In genomic region chr12:55659486-55660385, GRCh38 we compare ENCODE assay signal across 9 cellular contexts. TPM values are rescaled to one million over a fixed set of nuclear protein-coding genes. Genes with fewer than 3 reads are reported as not detected.
A peak's percentile ranks its signal among the peaks of the same experiment; 100 is the strongest.
DNase-seq lines count a peak whose midpoint lies in the region; ATAC-seq, FAIRE-seq and TF ChIP-seq lines count a peak whose summit lies in the region.
"Had no signal": no experiment of that assay in that cellular context is flagged by ENCODE, and none has a peak within 500 bp of the region (broad histone marks: within the 10 kb centered on the region; RNA-seq: fewer than 3 reads in every experiment).

No MANE protein-coding gene starts in this region.

- peaks cover 17% of the 10 kb centered on the region for H3K27me3 ChIP-seq in endodermal cell (ENCODE audit: control insufficient read depth, insufficient read depth, low read length, poor library complexity, severe bottlenecking)
- H3K27me3 ChIP-seq in pancreas, result no peaks in the 10 kb centered on the region

- H3K9ac ChIP-seq in endodermal cell (ENCODE audit: extremely low read depth, low read length, poor library complexity, severe bottlenecking), result no peak overlapping the region

- H3K9me3 ChIP-seq in endodermal cell (ENCODE audit: control insufficient read depth, low read length) (no peaks in the 10 kb centered on the region), pancreas (no peaks in the 10 kb centered on the region)

- H3K4me3 Mint-ChIP-seq in endodermal cell, result no peak overlapping the region
- H3K4me3 Mint-ChIP-seq: T-helper 1 cell treated with Interleukin-12 subunit alpha and Interleukin-12 subunit beta and Interleukin-4 antibody, amounts not matched to agents 30 μg/mL and 1 μg/mL, for 36 hours had no signal

- peak; percentile 59 for TF ChIP-seq CTCF in GM10266 (IDR thresholded peaks at IDR 0.05; ENCODE audit: control insufficient read depth, insufficient read depth, low read depth, missing control alignments)
- peak; percentile 76 for TF ChIP-seq CTCF in endodermal cell (conservative IDR thresholded peaks at IDR 0.05)
- no peak for TF ChIP-seq CTCF in pancreas (IDR thresholded peaks at IDR 0.05)

- peaks cover 12% of the 10 kb centered on the region for H3K4me1 ChIP-seq in endodermal cell (ENCODE audit: control insufficient read depth, insufficient read depth, low read length)
- no peaks in the 10 kb centered on the region for H3K4me1 ChIP-seq in pancreas

- no peak overlapping the region for H3K27ac ChIP-seq in endodermal cell (ENCODE audit: low read depth, low read length)
- H3K27ac ChIP-seq in pancreas, result no peak overlapping the region

- DNase-seq in GM10266 (ENCODE audit: extremely low spot score) (no peak), NAMALWA (ENCODE audit: low spot score) (peak; percentile 50), endodermal cell (peak; percentile 71), pancreas (no peak), dedifferentiated amniotic fluid mesenchymal stem cell (ENCODE audit: extremely low spot score) (no peak), NCI-H187 (lab: John Stamatoyannopoulos, UW) (no peak)
- no peak for DNase-seq in activated effector memory CD4-positive, alpha-beta T cell treated with anti-CD3 and anti-CD28 coated beads, Interleukin-2, amount 50 U/mL, for 16 hours

- peaks cover 31% of the 10 kb centered on the region for H3K27me3 Mint-ChIP-seq in endodermal cell (ENCODE audit: insufficient read depth)

- intact Hi-C loops in pancreas (cut with DNase I), result no loop called here

- 91 to 92% methylated on average over 5 to 9 of the region's 9 CpGs for WGBS in endodermal cell (ENCODE audit: insufficient coverage in 1 of 2, insufficient read length in 1 of 2), 2 experiments
- WGBS in pancreas, 2 donors, result 47 to 54% methylated on average over 9 of the region's 9 CpGs

- H3K4me3 ChIP-seq in endodermal cell (ENCODE audit: low read length), result no peak overlapping the region
- no peak overlapping the region for H3K4me3 ChIP-seq in pancreas

- peaks cover 7% of the 10 kb centered on the region for H3K4me1 Mint-ChIP-seq in endodermal cell

- peaks cover 9% of the 10 kb centered on the region for H3K9me3 Mint-ChIP-seq in endodermal cell
- H3K9me3 Mint-ChIP-seq: T-helper 1 cell treated with Interleukin-12 subunit alpha and Interleukin-12 subunit beta and Interleukin-4 antibody, amounts not matched to agents 30 μg/mL and 1 μg/mL, for 36 hours had no signal

- H3K27ac Mint-ChIP-seq in endodermal cell, result no peak overlapping the region
- H3K27ac Mint-ChIP-seq: T-helper 1 cell treated with Interleukin-12 subunit alpha and Interleukin-12 subunit beta and Interleukin-4 antibody, amounts not matched to agents 30 μg/mL and 1 μg/mL, for 36 hours had no signal

- ATAC-seq in pancreas (peak in 3 of 4 donors; percentile 54 to 68 (median 61)), GM21447 (IDR thresholded peaks at IDR 0.05; ENCODE audit: unreplicated experiment) (no peak)

- FAIRE-seq in pancreas (lab: Jason Lieb, UNC), result no peak

- H3K36me3 Mint-ChIP-seq in endodermal cell (ENCODE audit: low read depth), result no peaks in the 10 kb centered on the region

- H3K36me3 ChIP-seq in endodermal cell (ENCODE audit: control insufficient read depth, insufficient read depth, low read length) (no peaks in the 10 kb centered on the region), pancreas (no peaks in the 10 kb centered on the region)

RNA-seq across cellular contexts. Expression of gene OR10P1, which starts 23.0 kb away (rescaled TPM):
- total RNA-seq in endodermal cell (not detected), pancreas (not detected)
- not detected for polyA plus RNA-seq in endodermal cell (2013, experiment 1 of 2)
- not detected for polyA plus RNA-seq in endodermal cell (2013, experiment 2 of 2)
- polyA plus RNA-seq in pancreas, result not detected

RNA-seq across cellular contexts. Expression of gene ITGA7, which starts 48.0 kb away (rescaled TPM):
- total RNA-seq in endodermal cell (100 to 1,000 TPM; 106 to 122 TPM), pancreas (10 to 100 TPM in 1 of 6 donors, 1 to 10 TPM in 5; 3.4 to 12.6 (median 7.3) TPM)
- polyA plus RNA-seq in endodermal cell (2013, experiment 1 of 2), result 77.3 TPM
- 71.6 TPM for polyA plus RNA-seq in endodermal cell (2013, experiment 2 of 2)
- polyA plus RNA-seq in pancreas, result 10 to 100 TPM; 30.1 to 34.5 TPM

RNA-seq across cellular contexts. Expression of gene BLOC1S1, which starts 56.1 kb away (rescaled TPM):
- 100 to 1,000 TPM in 1 of 2 donors, 10 to 100 TPM in 1; 95.1 to 102 TPM for total RNA-seq in endodermal cell
- polyA plus RNA-seq in endodermal cell (2013, experiment 1 of 2), result 93.0 TPM
- 94.7 TPM for polyA plus RNA-seq in endodermal cell (2013, experiment 2 of 2)
- total RNA-seq in pancreas, result 10 to 100 TPM; 32.5 to 60.6 (median 44.4) TPM
- 100 to 1,000 TPM; 153 to 155 TPM for polyA plus RNA-seq in pancreas

Comparison
In these comparisons a context has a peak if more than half of its experiments do, and no peak if none do; other contexts are left out.
1. DNase-seq: peak in NAMALWA (single experiment) and endodermal cell (single experiment); none in GM10266 (single experiment), pancreas (0 of 6), activated effector memory CD4-positive, alpha-beta T cell treated with anti-CD3 and anti-CD28 coated beads, Interleukin-2, amount 50 U/mL, for 16 hours (single experiment), dedifferentiated amniotic fluid mesenchymal stem cell (single experiment) and NCI-H187 (0 of 2).
2. CTCF ChIP-seq: peak in GM10266 (single experiment) and endodermal cell (single experiment); none in pancreas (0 of 4).
3. RNA of gene ITGA7, which starts 48.0 kb away (total RNA-seq): 106 to 122 TPM in endodermal cell; 3.4 to 12.6 TPM in pancreas; every median in the first group is over 4 times any median in the second.